1 cellular context compared by ENCODE assay signal in the genomic region with DNA sequence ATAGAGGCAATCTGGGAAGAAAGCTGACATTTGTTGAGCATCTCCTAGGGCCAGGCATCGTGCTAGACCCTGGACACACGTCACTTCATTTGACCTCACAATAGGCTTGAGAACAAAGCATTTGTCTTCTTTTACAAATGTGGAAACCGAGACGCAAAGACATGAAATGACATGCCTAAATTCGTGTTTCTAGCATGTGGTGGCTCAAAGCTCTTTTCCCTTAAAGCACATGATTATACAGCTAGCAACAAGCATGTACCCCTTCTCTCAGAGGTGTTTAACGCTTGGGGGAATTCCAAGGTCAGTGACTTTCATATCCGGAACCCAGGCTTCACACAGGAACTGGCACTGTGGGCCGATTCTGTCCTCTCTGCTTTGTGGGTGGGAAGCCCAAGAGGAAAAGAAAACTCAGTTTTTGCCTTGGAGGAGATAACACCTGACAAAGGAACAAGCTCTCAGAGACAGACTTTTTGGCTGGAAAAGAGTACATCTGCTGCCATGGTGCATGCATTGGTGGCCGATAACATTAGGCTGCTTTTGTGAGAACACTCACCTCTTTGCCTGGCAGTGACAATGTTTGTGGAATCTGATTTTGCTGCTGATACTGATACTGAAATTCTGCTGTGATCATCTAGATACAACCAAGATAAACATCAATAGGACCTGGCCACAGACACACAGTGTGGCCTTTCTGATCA.
TF ChIP-seq lines count a peak whose summit lies in the region.

No MANE protein-coding gene starts in this region.

TF ChIP-seq in GM23338, 12 proteins besides CTCF, POLR2A, EP300 and RAD21 (continued from another document):
- no peak for TF ChIP-seq ZNF462 (CRISPR knock-in tag; IDR thresholded peaks at IDR 0.05)
- TF ChIP-seq ZNF331 (CRISPR knock-in tag; IDR thresholded peaks at IDR 0.05; ENCODE audit: low read depth) = no peak
- TF ChIP-seq REST (IDR thresholded peaks at IDR 0.05; ENCODE audit: unreplicated experiment) = no peak
- no peak for TF ChIP-seq EZH2phosphoT487 (IDR thresholded peaks at IDR 0.05; ENCODE audit: unreplicated experiment)
